12 cellular contexts compared by ENCODE assay signal in genomic region chr11:66072518-66072917, GRCh38. TPM values are rescaled to one million over a fixed set of nuclear protein-coding genes. Genes with fewer than 3 reads are reported as not detected.
A peak's percentile ranks its signal among the peaks of the same experiment; 100 is the strongest.
DNase-seq lines count a peak whose midpoint lies in the region; ATAC-seq and TF ChIP-seq lines count a peak whose summit lies in the region.
"Had no signal": no experiment of that assay in that cellular context is flagged by ENCODE, and none has a peak within 500 bp of the region (broad histone marks: within the 10 kb centered on the region; RNA-seq: fewer than 3 reads in every experiment).

No MANE protein-coding gene starts in this region.

- H4K8ac ChIP-seq in trophoblast cell (ENCODE audit: low read depth, low read length): no peak overlapping the region

- peaks cover 64% of the 10 kb centered on the region for H3K36me3 Mint-ChIP-seq in activated CD4-positive, alpha-beta T cell treated with anti-CD3 and anti-CD28 coated beads, Interleukin-2, amount 10 ng/mL, durations not matched to agents 24 days and 14 days (ENCODE audit: low read depth)
- H3K36me3 Mint-ChIP-seq in effector memory CD8-positive, alpha-beta T cell (ENCODE audit: insufficient read depth): peaks cover 65% of the 10 kb centered on the region

- no peak overlapping the region for H2BK12ac ChIP-seq in trophoblast cell (ENCODE audit: low read length)

- peak overlapping the region; percentile 91 for H3K27ac Mint-ChIP-seq in activated CD4-positive, alpha-beta T cell treated with anti-CD3 and anti-CD28 coated beads, Interleukin-2, amount 10 ng/mL, durations not matched to agents 24 days and 14 days
- H3K27ac Mint-ChIP-seq in effector memory CD8-positive, alpha-beta T cell: peak overlapping the region; percentile 44 to 88

- H3K9me2 ChIP-seq in OCI-LY1 (ENCODE audit: low read depth, low read length): no peaks in the 10 kb centered on the region

- peaks cover 20% of the 10 kb centered on the region for H3K79me1 ChIP-seq in trophoblast cell (ENCODE audit: low read length)

- no peak overlapping the region for H3K18ac ChIP-seq in trophoblast cell (ENCODE audit: low read length)

- DNase-seq in activated CD4-positive, alpha-beta T cell treated with anti-CD3 and anti-CD28 coated beads, Interleukin-2, amount 10 ng/mL, durations not matched to agents 24 days and 14 days: peak; percentile 58
- no peak for DNase-seq in activated CD4-positive, alpha-beta T cell treated with anti-CD3 and anti-CD28 coated beads, Interleukin-2, amount 50 U/mL, for 4 hours
- no peak for DNase-seq in effector memory CD8-positive, alpha-beta T cell
- no peak for DNase-seq in trophoblast cell
- DNase-seq in NCI-H345 (lab: John Stamatoyannopoulos, UW): no peak
- DNase-seq in NCI-H1048 (lab: John Stamatoyannopoulos, UW): no peak
- DNase-seq: activated CD8-positive, alpha-beta memory T cell treated with anti-CD3 and anti-CD28 coated beads, Interleukin-2, amount 50 U/mL, for 48 hours; NCI-H1105; NCI-H82 had no signal

- H3K79me2 ChIP-seq in OCI-LY1 (ENCODE audit: insufficient read depth, low read length): peaks cover 35% of the 10 kb centered on the region
- H3K79me2 ChIP-seq in trophoblast cell (ENCODE audit: control insufficient read depth, insufficient read depth, low read length, poor library complexity): peaks cover 13% of the 10 kb centered on the region

- H3K4me1 Mint-ChIP-seq in activated CD4-positive, alpha-beta T cell treated with anti-CD3 and anti-CD28 coated beads, Interleukin-2, amount 10 ng/mL, durations not matched to agents 24 days and 14 days: peaks cover 48% of the 10 kb centered on the region
- H3K4me1 Mint-ChIP-seq in effector memory CD8-positive, alpha-beta T cell (ENCODE audit: low read depth in 2 of 2): peaks cover 46 to 52% of the 10 kb centered on the region in 2 donors

- H3K4me3 Mint-ChIP-seq in activated CD4-positive, alpha-beta T cell treated with anti-CD3 and anti-CD28 coated beads, Interleukin-2, amount 10 ng/mL, durations not matched to agents 24 days and 14 days: peak overlapping the region; percentile 94
- H3K4me3 Mint-ChIP-seq in effector memory CD8-positive, alpha-beta T cell: peak overlapping the region; percentile 93 to 96

- no peaks in the 10 kb centered on the region for H3K27me3 Mint-ChIP-seq in activated CD4-positive, alpha-beta T cell treated with anti-CD3 and anti-CD28 coated beads, Interleukin-2, amount 10 ng/mL, durations not matched to agents 24 days and 14 days
- H3K27me3 Mint-ChIP-seq in effector memory CD8-positive, alpha-beta T cell: no peaks in the 10 kb centered on the region

- H3K14ac ChIP-seq in trophoblast cell (ENCODE audit: low read length): no peak overlapping the region

- no peak overlapping the region for H2BK5ac ChIP-seq in trophoblast cell (ENCODE audit: low read depth, low read length, poor library complexity)

- H4K91ac ChIP-seq in trophoblast cell (ENCODE audit: low read depth, low read length): no peak overlapping the region

- H4K20me1 ChIP-seq in OCI-LY1 (ENCODE audit: insufficient read depth, low read length): no peaks in the 10 kb centered on the region

- H3F3A ChIP-seq in OCI-LY1 (ENCODE audit: insufficient read depth, low read length): peaks cover 11% of the 10 kb centered on the region; the same call in 1 of the 2 replicates

- no peak overlapping the region for H2BK120ac ChIP-seq in trophoblast cell (ENCODE audit: insufficient read depth, low read length, poor library complexity)

- peak overlapping the region; percentile 81 for H3K27ac ChIP-seq in OCI-LY1 (ENCODE audit: low read depth, low read length, poor library complexity, severe bottlenecking)
- no peak overlapping the region for H3K27ac ChIP-seq in trophoblast cell (ENCODE audit: low read depth, low read length)

- H3K4me3 ChIP-seq in OCI-LY1 (ENCODE audit: low read depth, low read length, poor library complexity, severe bottlenecking) (peak overlapping the region; percentile 89), trophoblast cell (ENCODE audit: low read depth, low read length) (no peak overlapping the region)

- H3K4me2 ChIP-seq in OCI-LY1 (ENCODE audit: low read length) (peak overlapping the region; percentile 78), trophoblast cell (ENCODE audit: low read length) (no peak overlapping the region)

- no peak overlapping the region for H3K23ac ChIP-seq in trophoblast cell (ENCODE audit: low read length)

- no peak overlapping the region for H4K12ac ChIP-seq in trophoblast cell (ENCODE audit: low read depth, low read length)

- peaks cover 58% of the 10 kb centered on the region for H3K4me1 ChIP-seq in OCI-LY1 (ENCODE audit: insufficient read depth, low read length, severe bottlenecking)
- H3K4me1 ChIP-seq in trophoblast cell (ENCODE audit: control insufficient read depth in 1 of 2, insufficient read depth in 2 of 2, low read length in 2 of 2): peaks cover 4 to 6% of the 10 kb centered on the region in 2 experiments

- ATAC-seq in effector memory CD8-positive, alpha-beta T cell (replicated peaks): no peak
- ATAC-seq in HG02798 (IDR thresholded peaks at IDR 0.05; ENCODE audit: poor library complexity, unreplicated experiment): no peak
- ATAC-seq: esophagus mucosa had no signal

- H3K9ac ChIP-seq in OCI-LY1 (ENCODE audit: low read length) (peak overlapping the region; percentile 91; the same call in 1 of the 2 replicates), trophoblast cell (ENCODE audit: low read length) (no peak overlapping the region)

- peak overlapping the region; percentile 82 for H3K4ac ChIP-seq in trophoblast cell (ENCODE audit: low read depth, low read length)

- no peak overlapping the region for H2AFZ ChIP-seq in OCI-LY1 (ENCODE audit: low read length)
- no peak overlapping the region for H2AFZ ChIP-seq in trophoblast cell (ENCODE audit: insufficient read depth, low read length, poor library complexity)

- TF ChIP-seq CTCF in OCI-LY1 (IDR thresholded peaks at IDR 0.05; ENCODE audit: low read length): no peak

- no peaks in the 10 kb centered on the region for H3K9me3 Mint-ChIP-seq in activated CD4-positive, alpha-beta T cell treated with anti-CD3 and anti-CD28 coated beads, Interleukin-2, amount 10 ng/mL, durations not matched to agents 24 days and 14 days
- no peaks in the 10 kb centered on the region for H3K9me3 Mint-ChIP-seq in effector memory CD8-positive, alpha-beta T cell

- H3K36me3 ChIP-seq in OCI-LY1 (ENCODE audit: insufficient read depth, low read length): peaks cover 60% of the 10 kb centered on the region
- peaks cover 20 to 28% of the 10 kb centered on the region in 2 experiments for H3K36me3 ChIP-seq in trophoblast cell (ENCODE audit: control insufficient read depth in 1 of 2, insufficient read depth in 2 of 2, low read length in 2 of 2)

- intact Hi-C loops in activated CD4-positive, alpha-beta T cell treated with anti-CD3 and anti-CD28 coated beads, Interleukin-2, amount 10 ng/mL, durations not matched to agents 24 days and 14 days (cut with micrococcal nuclease): loop anchor here (5.0 kb wide), 1 partner anchor 1295 kb away; the partner anchor contains the start of gene SF1

- WGBS in trophoblast cell (ENCODE audit: extremely low coverage, insufficient coverage, insufficient read length): no CpG with 5 or more reads among the region's 8 CpGs

- no peak overlapping the region for H2AK5ac ChIP-seq in trophoblast cell (ENCODE audit: low read length)

- H3K27me3 ChIP-seq in OCI-LY1 (ENCODE audit: insufficient read depth, low read length) (no peaks in the 10 kb centered on the region), trophoblast cell (ENCODE audit: insufficient read depth, low read length) (no peaks in the 10 kb centered on the region)

- no peaks in the 10 kb centered on the region for H3K9me3 ChIP-seq in OCI-LY1 (ENCODE audit: low read length)
- no peaks in the 10 kb centered on the region for H3K9me3 ChIP-seq in trophoblast cell (ENCODE audit: insufficient read depth, low read depth, low read length)

RNA-seq across cellular contexts. Expression of gene PACS1, which starts 2.4 kb away (rescaled TPM):
- 90.9 and 96.7 TPM in 2 replicates for total RNA-seq in activated CD4-positive, alpha-beta T cell treated with anti-CD3 and anti-CD28 coated beads, Interleukin-2, amount 10 ng/mL, durations not matched to agents 24 days and 14 days
- polyA plus RNA-seq in trophoblast cell (2013): 63.7 and 65.0 TPM in 2 replicates

RNA-seq across cellular contexts. Expression of gene SF3B2, which starts 20.4 kb away (rescaled TPM):
- 283 and 284 TPM in 2 replicates for total RNA-seq in activated CD4-positive, alpha-beta T cell treated with anti-CD3 and anti-CD28 coated beads, Interleukin-2, amount 10 ng/mL, durations not matched to agents 24 days and 14 days
- 157 and 158 TPM in 2 replicates for polyA plus RNA-seq in trophoblast cell (2013)

RNA-seq across cellular contexts. Expression of gene GAL3ST3, which starts 23.6 kb away (rescaled TPM):
- total RNA-seq in activated CD4-positive, alpha-beta T cell treated with anti-CD3 and anti-CD28 coated beads, Interleukin-2, amount 10 ng/mL, durations not matched to agents 24 days and 14 days: not detected in 2 replicates
- polyA plus RNA-seq in trophoblast cell (2013): 0.12 TPM in 2 replicates
- total RNA-seq: esophagus mucosa had no signal

RNA-seq across cellular contexts. Expression of gene CATSPER1, which starts 46.2 kb away (rescaled TPM):
- 0.28 and 0.30 TPM in 2 replicates for total RNA-seq in activated CD4-positive, alpha-beta T cell treated with anti-CD3 and anti-CD28 coated beads, Interleukin-2, amount 10 ng/mL, durations not matched to agents 24 days and 14 days
- polyA plus RNA-seq in trophoblast cell (2013): 0.04 TPM in 1 of 2 replicates, not detected in the other
- total RNA-seq: esophagus mucosa had no signal
